1 cellular context compared by ENCODE assay signal in genomic region chr9:13513710-13514444, GRCh38.
TF ChIP-seq lines count a peak whose summit lies in the region.

No MANE protein-coding gene starts in this region.

TF ChIP-seq in WTC11, 78 proteins besides CTCF, POLR2A, EP300 and RAD21 (continued from another document):
- TF ChIP-seq PRDM15 (CRISPR knock-in tag; IDR thresholded peaks at IDR 0.05) = no peak
- no peak for TF ChIP-seq FOXJ3 (CRISPR knock-in tag; IDR thresholded peaks at IDR 0.05; ENCODE audit: borderline replicate concordance)
- no peak for TF ChIP-seq PRRX2 (CRISPR knock-in tag; IDR thresholded peaks at IDR 0.05)
- TF ChIP-seq TEAD4 (CRISPR knock-in tag; IDR thresholded peaks at IDR 0.05) = no peak
- no peak for TF ChIP-seq AR (CRISPR knock-in tag; IDR thresholded peaks at IDR 0.05)
- no peak for TF ChIP-seq CDX4 (CRISPR knock-in tag; IDR thresholded peaks at IDR 0.05; ENCODE audit: borderline replicate concordance)
- no peak for TF ChIP-seq NFE2L1 (CRISPR knock-in tag; IDR thresholded peaks at IDR 0.05)
- no peak for TF ChIP-seq GABPB1 (CRISPR knock-in tag; IDR thresholded peaks at IDR 0.05)
- no peak for TF ChIP-seq ATF2 (CRISPR knock-in tag; IDR thresholded peaks at IDR 0.05; ENCODE audit: borderline replicate concordance, low read depth)
- TF ChIP-seq E2F4 (CRISPR knock-in tag; IDR thresholded peaks at IDR 0.05; ENCODE audit: borderline replicate concordance, low read depth) = no peak
- TF ChIP-seq ZMAT4 (CRISPR knock-in tag; IDR thresholded peaks at IDR 0.05) = no peak
- TF ChIP-seq OVOL2 (CRISPR knock-in tag; IDR thresholded peaks at IDR 0.05; ENCODE audit: borderline replicate concordance) = no peak
